Comparison of ENCODE assay signal across 16 cellular contexts in the genomic region with DNA sequence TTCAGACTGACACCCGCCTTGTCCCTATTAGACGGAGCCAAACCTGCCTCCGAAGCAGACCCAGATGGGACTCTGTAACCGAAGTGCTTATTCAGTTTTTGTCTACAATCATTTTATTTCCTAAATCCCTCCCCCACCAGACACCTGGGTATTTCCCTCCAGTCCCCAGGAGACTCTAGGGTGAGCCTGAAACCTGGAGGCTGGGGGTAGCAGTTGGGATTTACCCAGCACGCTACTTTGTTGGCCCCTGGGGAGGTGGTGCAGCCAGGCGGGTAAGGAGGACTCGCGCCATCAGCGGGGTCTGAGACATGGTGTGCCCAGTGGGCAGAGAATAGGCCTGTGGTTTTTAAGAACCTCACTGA. TPM values are rescaled to one million over a fixed set of nuclear protein-coding genes. Genes with fewer than 3 reads are reported as not detected.
DNase-seq lines count a peak whose midpoint lies in the region; ATAC-seq, FAIRE-seq and TF ChIP-seq lines count a peak whose summit lies in the region.
"Had no signal": no experiment of that assay in that cellular context is flagged by ENCODE, and none has a peak within 500 bp of the region (broad histone marks: within the 10 kb centered on the region; RNA-seq: fewer than 3 reads in every experiment).

No MANE protein-coding gene starts in this region.

- no peaks in the 10 kb centered on the region for H4K20me1 ChIP-seq in PC-3 (ENCODE audit: low read length)

- POLR2A ChIA-PET in PC-3 (lab: Charles Lee; ENCODE audit: unreplicated experiment): no interaction called here

- ATAC-seq in PC-3 (no peak), memory B cell (ENCODE audit: low read depth) (no peak), GM19463 (IDR thresholded peaks at IDR 0.05; ENCODE audit: unreplicated experiment) (no peak)
- ATAC-seq: CD8-positive, alpha-beta T cell had no signal

- H3K27ac Mint-ChIP-seq in memory B cell: peak overlapping the region; percentile 71
- H3K27ac Mint-ChIP-seq: CD8-positive, alpha-beta T cell had no signal

- DNase-seq in DMS 273 (lab: John Stamatoyannopoulos, UW; ENCODE audit: unreplicated experiment) (peak; percentile 35), DMS 273 treated with DMSO at 0.1 percent for 48 hours (lab: John Stamatoyannopoulos, UW) (no peak), GM12891 (ENCODE audit: insufficient read length, low spot score) (no peak), PC-3 (no peak), memory B cell (ENCODE audit: low spot score in 2 of 2) (no peak), NCI-H187 treated with DMSO at 0.1 percent for 48 hours (lab: John Stamatoyannopoulos, UW) (no peak), NCI-H1048 (lab: John Stamatoyannopoulos, UW) (no peak)
- DNase-seq: activated CD4-positive, alpha-beta T cell treated with anti-CD3 and anti-CD28 coated beads for 1 hour; CD8-positive, alpha-beta T cell; GDM1; Peyer's patch; stimulated activated CD4-positive, alpha-beta T cell treated with anti-CD3 and anti-CD28 coated beads, Interleukin-4, amount 100 ng/mL, for 24 hours had no signal

- H2AFZ ChIP-seq in PC-3 (ENCODE audit: low read length): no peak overlapping the region

- H3K9me3 ChIP-seq in PC-3 (ENCODE audit: low read length): no peaks in the 10 kb centered on the region
- H3K9me3 ChIP-seq: breast epithelium, left ventricle myocardium inferior, Peyer's patch had no signal

- H3K36me3 ChIP-seq in PC-3 (ENCODE audit: low read depth, low read length): no peaks in the 10 kb centered on the region
- H3K36me3 ChIP-seq: breast epithelium, left ventricle myocardium inferior, Peyer's patch had no signal

- intact Hi-C loops in PC-3 (cut with micrococcal nuclease): loop anchor here (10.0 kb wide), 1 partner anchor 465 kb away; no protein-coding TSS in a partner anchor

- H3K4me1 Mint-ChIP-seq in memory B cell: peaks cover 26% of the 10 kb centered on the region

- no peaks in the 10 kb centered on the region for H3K36me3 Mint-ChIP-seq in memory B cell
- H3K36me3 Mint-ChIP-seq: CD8-positive, alpha-beta T cell had no signal

- peaks cover 31% of the 10 kb centered on the region for H3K27me3 Mint-ChIP-seq in memory B cell

- TF ChIP-seq POLR2A in GM12891 (IDR thresholded peaks at IDR 0.05; ENCODE audit: low read depth, low read length): no peak

- H3K4me3 ChIP-seq in PC-3 (ENCODE audit: low read length): no peak overlapping the region

- CTCF ChIA-PET in PC-3 (lab: Charles Lee): interaction anchor here (0.5 to 0.7 kb wide), 2 partner anchors 30 to 40 kb away, joined by 3 to 7 read pairs; no protein-coding TSS in a partner anchor

- peaks cover 14% of the 10 kb centered on the region; the same call in 1 of the 2 replicates for H3K4me1 ChIP-seq in PC-3 (ENCODE audit: insufficient read depth, low read length)

- no peaks in the 10 kb centered on the region for H3K9me3 Mint-ChIP-seq in memory B cell
- H3K9me3 Mint-ChIP-seq: CD8-positive, alpha-beta T cell had no signal

- no peak overlapping the region for H3K9ac ChIP-seq in PC-3 (ENCODE audit: low read length)

- no TSS peak for BruUV-seq in PC-3 (replicated peaks; lab: Mats Ljungman, UMichigan)

- H3K4me3 Mint-ChIP-seq in memory B cell: no peak overlapping the region
- H3K4me3 Mint-ChIP-seq: CD8-positive, alpha-beta T cell had no signal

- H3K9me2 ChIP-seq in PC-3 (replicated peaks; ENCODE audit: low read length): no peaks in the 10 kb centered on the region

- peak; percentile 35 for FAIRE-seq in GM12891 (lab: Jason Lieb, UNC)

- H3K79me2 ChIP-seq in PC-3 (ENCODE audit: low read length): no peaks in the 10 kb centered on the region

- TF ChIP-seq CTCF in PC-3 (conservative IDR thresholded peaks at IDR 0.05; ENCODE audit: low read depth, low read length): no peak

- no peaks in the 10 kb centered on the region for H3F3A ChIP-seq in PC-3 (ENCODE audit: low read length, unreplicated experiment)

- H3K27ac ChIP-seq in PC-3 (ENCODE audit: low read length): no peak overlapping the region
- H3K27ac ChIP-seq: 22Rv1, breast epithelium, left ventricle myocardium inferior, Peyer's patch had no signal

- H3K27me3 ChIP-seq in PC-3 (ENCODE audit: low read length): peaks cover 57% of the 10 kb centered on the region

- H3K4me2 ChIP-seq in PC-3 (ENCODE audit: low read length): peak overlapping the region; percentile 79; the same call in 1 of the 2 replicates

TF ChIP-seq in GM12891, 5 proteins besides CTCF, POLR2A, EP300 and RAD21:
- TF ChIP-seq SPI1 (IDR thresholded peaks at IDR 0.05; ENCODE audit: low read depth, low read length) (no peak), PAX5 (IDR thresholded peaks at IDR 0.05; ENCODE audit: insufficient read depth, low read length, severe bottlenecking) (no peak), POU2F2 (IDR thresholded peaks at IDR 0.05; ENCODE audit: low read depth, low read length) (no peak), POLR2AphosphoS5 (IDR thresholded peaks at IDR 0.05; ENCODE audit: low read depth, low read length) (no peak), TAF1 (IDR thresholded peaks at IDR 0.05; ENCODE audit: low read depth, low read length) (no peak)
TF ChIP-seq in GM12891: peak in this region for 0.

RNA-seq across cellular contexts. Expression of gene LHX2, which starts 1.3 kb away (rescaled TPM):
- 4.1 TPM for polyA plus RNA-seq in GM12891 (2012; ENCODE audit: low read depth, missing spikeins)
- total RNA-seq in PC-3 (2014; rRNA removed): 1.1 TPM in 2 replicates
- total RNA-seq: breast epithelium; CD8-positive, alpha-beta T cell; left ventricle myocardium inferior; Peyer's patch had no signal
